Comparison of ENCODE assay signal across 21 cellular contexts in the genomic region with DNA sequence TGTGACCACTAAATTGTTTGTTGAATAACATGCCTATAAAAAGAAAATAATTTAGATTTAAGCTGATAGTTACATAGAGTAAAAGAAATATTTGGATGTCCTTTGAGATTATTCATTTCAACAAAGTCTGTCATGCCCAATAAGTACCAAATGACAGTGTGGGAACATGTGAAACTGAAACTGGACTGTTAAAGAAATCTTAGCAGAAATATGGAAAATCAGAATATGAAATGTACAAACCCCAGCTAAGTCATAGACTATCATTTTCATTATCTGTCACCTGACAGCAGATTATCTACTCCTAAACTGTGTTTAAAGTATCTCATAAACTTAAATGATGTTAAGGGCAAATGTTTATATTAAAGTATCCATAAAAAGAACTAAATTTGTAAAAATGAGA.
"Had no signal": no experiment of that assay in that cellular context is flagged by ENCODE, and none has a peak within 500 bp of the region (broad histone marks: within the 10 kb centered on the region; RNA-seq: fewer than 3 reads in every experiment).

No MANE protein-coding gene starts in this region.

- H3K4me3 ChIP-seq: hepatocyte, psoas muscle, spleen, tibial nerve, upper lobe of right lung, vagina had no signal

- H3K4me1 ChIP-seq: psoas muscle, spleen, tibial nerve, upper lobe of right lung, vagina had no signal

- H3K36me3 ChIP-seq: spleen, tibial nerve, upper lobe of right lung, vagina had no signal

- H3K9me3 ChIP-seq: psoas muscle, spleen, tibial nerve, upper lobe of right lung, vagina had no signal

- H3K27ac ChIP-seq: hepatocyte, psoas muscle, spleen, tibial nerve, upper lobe of right lung, vagina had no signal

- ATAC-seq: left colon; psoas muscle; sciatic nerve; stimulated activated memory B cell treated with anti-CD40 and anti-IgM and Interleukin-4, amounts not matched to agents 10 μg/mL and 1 μg/mL and 100 μg/mL, for 72 hours; upper lobe of right lung had no signal

- DNase-seq: effector CD4-positive, alpha-beta T cell; endodermal cell; erythroblast; foreskin melanocyte; head of caudate nucleus; left colon; mesendoderm; naive B cell; occipital lobe; psoas muscle; retina; spleen; stimulated activated CD4-positive, alpha-beta T cell treated with anti-CD3 and anti-CD28 coated beads, Interleukin-15, amount 100 ng/mL, for 24 hours; stimulated activated CD4-positive, alpha-beta T cell treated with anti-CD3 and anti-CD28 coated beads, Interleukin-1b, Interleukin-23, amount 100 ng/mL, for 48 hours; stimulated activated CD4-positive, alpha-beta T cell treated with anti-CD3 and anti-CD28 coated beads, Interleukin-4, amount 100 ng/mL, for 24 hours; upper lobe of right lung had no signal

- H3K27me3 ChIP-seq: hepatocyte, spleen, tibial nerve, upper lobe of right lung, vagina had no signal
